ENCODE assay signal across 10 cellular contexts in genomic region chr12:55726911-55727310, GRCh38. TPM values are rescaled to one million over a fixed set of nuclear protein-coding genes. Genes with fewer than 3 reads are reported as not detected.
A peak's percentile ranks its signal among the peaks of the same experiment; 100 is the strongest.
DNase-seq lines count a peak whose midpoint lies in the region; ATAC-seq and TF ChIP-seq lines count a peak whose summit lies in the region.
"Had no signal": no experiment of that assay in that cellular context is flagged by ENCODE, and none has a peak within 500 bp of the region (broad histone marks: within the 10 kb centered on the region; RNA-seq: fewer than 3 reads in every experiment).

No MANE protein-coding gene starts in this region.

- H3K4me1 Mint-ChIP-seq in activated CD8-positive, alpha-beta T cell treated with anti-CD3 and anti-CD28 coated beads for 36 hours (ENCODE audit: low read depth): peaks cover 33% of the 10 kb centered on the region
- peaks cover 31% of the 10 kb centered on the region for H3K4me1 Mint-ChIP-seq in glutamatergic neuron (ENCODE audit: low read depth, unreplicated experiment)

- H3K4me1 ChIP-seq in ES-I3 (ENCODE audit: insufficient read depth, low read length) (peaks cover 5% of the 10 kb centered on the region), sigmoid colon (peaks cover 0 to 76% (median 74%) of the 10 kb centered on the region in 4 donors)

- TF ChIP-seq EP300 in sigmoid colon (IDR thresholded peaks at IDR 0.05): no peak

- intact Hi-C loops in activated CD8-positive, alpha-beta T cell treated with anti-CD3 and anti-CD28 coated beads for 36 hours (cut with micrococcal nuclease): no loop called here
- intact Hi-C loops in sigmoid colon (cut with DNase I): no loop called here

- CTCF ChIA-PET in activated CD8-positive, alpha-beta T cell treated with anti-CD3 and anti-CD28 coated beads for 36 hours (lab: Charles Lee): no interaction called here

- WGBS in sigmoid colon, 2 donors: 52 to 64% methylated on average over 10 of the region's 10 CpGs

- no peak for ATAC-seq in activated CD8-positive, alpha-beta T cell treated with anti-CD3 and anti-CD28 coated beads for 36 hours
- ATAC-seq in HG03095 (IDR thresholded peaks at IDR 0.05; ENCODE audit: unreplicated experiment) (no peak), GM21360 (IDR thresholded peaks at IDR 0.05; ENCODE audit: unreplicated experiment) (no peak)
- ATAC-seq: activated naive CD4-positive, alpha-beta T cell treated with anti-CD3 and anti-CD28 coated beads, Interleukin-2, amount 50 U/mL, for 72 hours had no signal

- H3K27ac Mint-ChIP-seq in activated CD8-positive, alpha-beta T cell treated with anti-CD3 and anti-CD28 coated beads for 36 hours: peak overlapping the region; percentile 82
- peak overlapping the region; percentile 70 for H3K27ac Mint-ChIP-seq in glutamatergic neuron (ENCODE audit: unreplicated experiment)

- no peaks in the 10 kb centered on the region for H3K9me3 Mint-ChIP-seq in activated CD8-positive, alpha-beta T cell treated with anti-CD3 and anti-CD28 coated beads for 36 hours
- peaks cover 14% of the 10 kb centered on the region for H3K9me3 Mint-ChIP-seq in glutamatergic neuron (ENCODE audit: unreplicated experiment)
- H3K9me3 Mint-ChIP-seq: activated naive CD4-positive, alpha-beta T cell treated with anti-CD3 and anti-CD28 coated beads, Interleukin-2, amount 50 U/mL, for 72 hours had no signal

- H3K36me3 ChIP-seq in ES-I3 (ENCODE audit: insufficient read depth, low read length): 0 out of 2 replicates have a peak, but pooled peaks cover 5% of the 10 kb centered on the region
- peaks cover 19 to 36% (median 23%) of the 10 kb centered on the region in 4 donors for H3K36me3 ChIP-seq in sigmoid colon

- no peak for TF ChIP-seq POLR2A in sigmoid colon (IDR thresholded peaks at IDR 0.05)

- no peaks in the 10 kb centered on the region for H3K27me3 ChIP-seq in sigmoid colon

- H3K36me3 Mint-ChIP-seq in activated CD8-positive, alpha-beta T cell treated with anti-CD3 and anti-CD28 coated beads for 36 hours (ENCODE audit: low read depth): peaks cover 7% of the 10 kb centered on the region
- H3K36me3 Mint-ChIP-seq in glutamatergic neuron (ENCODE audit: unreplicated experiment): peaks cover 9% of the 10 kb centered on the region

- peak overlapping the region; percentile 85 for H3K4me3 Mint-ChIP-seq in activated CD8-positive, alpha-beta T cell treated with anti-CD3 and anti-CD28 coated beads for 36 hours
- H3K4me3 Mint-ChIP-seq in glutamatergic neuron (ENCODE audit: unreplicated experiment): peak overlapping the region; percentile 96

- peak overlapping the region; percentile 66; the same call in 1 of the 2 replicates for H3K9ac ChIP-seq in ES-I3 (ENCODE audit: low read depth, low read length)

- H3K4me3 ChIP-seq in sigmoid colon: peak overlapping the region; percentile 95 to 99 (median 98)

- peak overlapping the region; percentile 100 for H3K27ac ChIP-seq in sigmoid colon

- no peak for TF ChIP-seq CTCF in activated CD8-positive, alpha-beta T cell treated with anti-CD3 and anti-CD28 coated beads for 36 hours (IDR thresholded peaks at IDR 0.05)
- no peak for TF ChIP-seq CTCF in glutamatergic neuron (IDR thresholded peaks at IDR 0.05; ENCODE audit: partially characterized antibody, unreplicated experiment)
- TF ChIP-seq CTCF in sigmoid colon (IDR thresholded peaks at IDR 0.05): no peak

- H3K9me3 ChIP-seq in ES-I3 (ENCODE audit: control insufficient read depth, insufficient read depth, low read length) (no peaks in the 10 kb centered on the region), sigmoid colon (no peaks in the 10 kb centered on the region)

- no peak for DNase-seq in activated CD8-positive, alpha-beta T cell treated with anti-CD3 and anti-CD28 coated beads for 36 hours
- DNase-seq in glutamatergic neuron: no peak
- DNase-seq in sigmoid colon: peak; percentile 70
- DNase-seq in stimulated activated naive CD4-positive, alpha-beta T cell treated with Interleukin-2 at 50 U/mL for 16 hours (lab: John Stamatoyannopoulos, UW): no peak
- no peak for DNase-seq in HCEC 1CT
- DNase-seq: NCI-H1930 had no signal

- H3K27me3 Mint-ChIP-seq in activated CD8-positive, alpha-beta T cell treated with anti-CD3 and anti-CD28 coated beads for 36 hours: no peaks in the 10 kb centered on the region
- peaks cover 17% of the 10 kb centered on the region for H3K27me3 Mint-ChIP-seq in glutamatergic neuron (ENCODE audit: unreplicated experiment)

- POLR2A ChIA-PET in activated CD8-positive, alpha-beta T cell treated with anti-CD3 and anti-CD28 coated beads for 36 hours (lab: Charles Lee): interaction anchor here (5.0 kb wide), 1 partner anchor 8 kb away, joined by 44 read pairs; the partner anchor contains the start of genes BLOC1S1 and RDH5

RNA-seq across cellular contexts. Expression of gene CD63, which starts 1.9 kb away (rescaled TPM):
- 100 to 1,000 TPM in 1 of 2 experiments, 10 to 100 TPM in 1; 99.6 to 101 TPM for total RNA-seq in activated CD8-positive, alpha-beta T cell treated with anti-CD3 and anti-CD28 coated beads for 36 hours
- total RNA-seq in glutamatergic neuron (ENCODE audit: unreplicated experiment) (619 TPM), sigmoid colon (100 to 1,000 TPM; 670 to 933 (median 849) TPM)
- 1,000 to 10,000 TPM in 1 of 3 donors, 100 to 1,000 TPM in 2; 450 to 1,058 (median 486) TPM for polyA plus RNA-seq in sigmoid colon

RNA-seq across cellular contexts. Expression of gene RDH5, which starts 6.7 kb away (rescaled TPM):
- 1 to 10 TPM; 5.3 to 6.8 TPM for total RNA-seq in activated CD8-positive, alpha-beta T cell treated with anti-CD3 and anti-CD28 coated beads for 36 hours
- 6.6 TPM for total RNA-seq in glutamatergic neuron (ENCODE audit: unreplicated experiment)
- 10 to 100 TPM; 11.2 to 37.5 (median 32.1) TPM for total RNA-seq in sigmoid colon
- 10 to 100 TPM in 2 of 3 donors, 1 to 10 TPM in 1; 8.4 to 34.4 (median 27.1) TPM for polyA plus RNA-seq in sigmoid colon

RNA-seq across cellular contexts. Expression of gene BLOC1S1, which starts 11.1 kb away (rescaled TPM):
- 10 to 100 TPM; 79.0 to 84.6 TPM for total RNA-seq in activated CD8-positive, alpha-beta T cell treated with anti-CD3 and anti-CD28 coated beads for 36 hours
- total RNA-seq in glutamatergic neuron (ENCODE audit: unreplicated experiment) (71.2 TPM), sigmoid colon (100 to 1,000 TPM; 173 to 356 (median 317) TPM)
- polyA plus RNA-seq in sigmoid colon: 100 to 1,000 TPM; 329 to 655 (median 634) TPM

RNA-seq across cellular contexts. Expression of gene GDF11, which starts 16.0 kb away (rescaled TPM):
- 1 to 10 TPM; 7.4 to 9.3 TPM for total RNA-seq in activated CD8-positive, alpha-beta T cell treated with anti-CD3 and anti-CD28 coated beads for 36 hours
- total RNA-seq in glutamatergic neuron (ENCODE audit: unreplicated experiment) (52.4 TPM), sigmoid colon (10 to 100 TPM in 1 of 4 donors, 1 to 10 TPM in 3; 4.3 to 12.2 (median 4.6) TPM)
- 1 to 10 TPM; 1.2 to 3.9 (median 2.4) TPM for polyA plus RNA-seq in sigmoid colon

RNA-seq across cellular contexts. Expression of gene ITGA7, which starts 19.2 kb away (rescaled TPM):
- 1 to 10 TPM; 4.3 to 4.8 TPM for total RNA-seq in activated CD8-positive, alpha-beta T cell treated with anti-CD3 and anti-CD28 coated beads for 36 hours
- total RNA-seq in glutamatergic neuron (ENCODE audit: unreplicated experiment): 156 TPM
- 100 to 1,000 TPM in 3 of 4 donors, 10 to 100 TPM in 1; 66.6 to 588 (median 204) TPM for total RNA-seq in sigmoid colon
- polyA plus RNA-seq in sigmoid colon: 10 to 100 TPM in 1 of 3 donors, 1 to 10 TPM in 2; 1.8 to 21.0 (median 3.6) TPM
